25 cellular contexts compared by ENCODE assay signal in genomic region chr13:39809466-39809865, GRCh38.
DNase-seq lines count a peak whose midpoint lies in the region; ATAC-seq, FAIRE-seq and TF ChIP-seq lines count a peak whose summit lies in the region.
"Had no signal": no experiment of that assay in that cellular context is flagged by ENCODE, and none has a peak within 500 bp of the region (broad histone marks: within the 10 kb centered on the region; RNA-seq: fewer than 3 reads in every experiment).

No MANE protein-coding gene starts in this region.

- BruUV-seq in endothelial cell of umbilical vein (replicated peaks; lab: Mats Ljungman, UMichigan): no TSS peak

- TF ChIP-seq CTCF in endothelial cell of umbilical vein (IDR thresholded peaks at IDR 0.05; ENCODE audit: extremely low read depth in 1 of 2, insufficient read depth in 1 of 2, low read depth in 1 of 2, low read length in 2 of 2) (no peak), WTC11 (IDR thresholded peaks at IDR 0.05) (no peak), heart left ventricle (IDR thresholded peaks at IDR 0.05) (no peak)

- no peaks in the 10 kb centered on the region for H3K27me3 Mint-ChIP-seq in WTC11 (ENCODE audit: low read depth)
- H3K27me3 Mint-ChIP-seq: CD4-positive, CD25-positive, alpha-beta regulatory T cell had no signal

- H2AFZ ChIP-seq in endothelial cell of umbilical vein (ENCODE audit: low read depth, low read length) (no peak overlapping the region), trophoblast cell (ENCODE audit: insufficient read depth, low read length, poor library complexity) (no peak overlapping the region)

- H3K4me2 ChIP-seq in BLaER1: peak overlapping the region; percentile 1; the same call in 1 of the 2 replicates
- no peak overlapping the region for H3K4me2 ChIP-seq in endothelial cell of umbilical vein (ENCODE audit: insufficient read depth, low read length)
- no peak overlapping the region for H3K4me2 ChIP-seq in trophoblast cell (ENCODE audit: low read length)
- H3K4me2 ChIP-seq: A549 had no signal

- intact Hi-C loops in endothelial cell of umbilical vein (cut with micrococcal nuclease): no loop called here
- intact Hi-C loops in heart left ventricle (cut with DNase I): no loop called here

- ATAC-seq in WTC11: no peak
- ATAC-seq in heart left ventricle: no peak
- no peak for ATAC-seq in HG03280 (IDR thresholded peaks at IDR 0.05; ENCODE audit: unreplicated experiment)
- ATAC-seq: A549 had no signal

- H3K4me3 Mint-ChIP-seq in WTC11: no peak overlapping the region
- H3K4me3 Mint-ChIP-seq: B cell; CD14-positive monocyte; CD4-positive, alpha-beta memory T cell; CD4-positive, CD25-positive, alpha-beta regulatory T cell; CD8-positive, alpha-beta memory T cell had no signal

- FAIRE-seq in endothelial cell of umbilical vein (lab: Jason Lieb, UNC): no peak
- FAIRE-seq: A549, D721Med, G401.6, GM12891, GM19239 had no signal

- no peaks in the 10 kb centered on the region for H3K9me3 ChIP-seq in BLaER1
- no peaks in the 10 kb centered on the region for H3K9me3 ChIP-seq in endothelial cell of umbilical vein (replicated peaks; ENCODE audit: control insufficient read depth, insufficient read depth, low read length)
- H3K9me3 ChIP-seq in trophoblast cell (ENCODE audit: insufficient read depth, low read depth, low read length): no peaks in the 10 kb centered on the region
- no peaks in the 10 kb centered on the region for H3K9me3 ChIP-seq in heart left ventricle
- H3K9me3 ChIP-seq: A549, Caco-2 had no signal

- POLR2A ChIA-PET in endothelial cell of umbilical vein (lab: Charles Lee) (interaction anchor here (0.6 kb wide), 1 partner anchor 651 kb away, joined by 3 read pairs; no protein-coding TSS in a partner anchor), WTC11 (lab: Charles Lee) (interaction anchor here (0.7 kb wide), 1 partner anchor 540 kb away, joined by 6 read pairs; no protein-coding TSS in a partner anchor)

- peaks cover 5% of the 10 kb centered on the region; the same call in 1 of the 2 replicates for H3K9me3 Mint-ChIP-seq in WTC11
- H3K9me3 Mint-ChIP-seq: CD4-positive, CD25-positive, alpha-beta regulatory T cell; CD8-positive, alpha-beta memory T cell had no signal

- peaks cover 26% of the 10 kb centered on the region for H3K4me1 Mint-ChIP-seq in WTC11
- H3K4me1 Mint-ChIP-seq: B cell; CD8-positive, alpha-beta memory T cell had no signal

- no peak overlapping the region for H3K23ac ChIP-seq in trophoblast cell (ENCODE audit: low read length)

- H3K4me3 ChIP-seq in BLaER1 (no peak overlapping the region), endothelial cell of umbilical vein (replicated peaks in 1 of 3; ENCODE audit: insufficient read depth in 1 of 3, low read depth in 1 of 3, low read length in 3 of 3) (no peak overlapping the region), trophoblast cell (ENCODE audit: low read depth, low read length) (no peak overlapping the region), heart left ventricle (no peak overlapping the region)
- H3K4me3 ChIP-seq: A549 had no signal

- no peaks in the 10 kb centered on the region for H3K9me1 ChIP-seq in endothelial cell of umbilical vein (replicated peaks; ENCODE audit: control insufficient read depth, extremely low read depth, insufficient read depth, low read length)

- H4K20me1 ChIP-seq in BLaER1 (no peaks in the 10 kb centered on the region), endothelial cell of umbilical vein (replicated peaks; ENCODE audit: control insufficient read depth, extremely low read depth, insufficient read depth, low read length) (no peaks in the 10 kb centered on the region)

- H4K8ac ChIP-seq in trophoblast cell (ENCODE audit: low read depth, low read length): no peak overlapping the region

- H3K27me3 ChIP-seq in BLaER1 (no peaks in the 10 kb centered on the region), endothelial cell of umbilical vein (ENCODE audit: control insufficient read depth in 2 of 2, insufficient read depth in 2 of 2, low read length in 2 of 2) (no peaks in the 10 kb centered on the region), trophoblast cell (ENCODE audit: insufficient read depth, low read length) (no peaks in the 10 kb centered on the region), heart left ventricle (no peaks in the 10 kb centered on the region)

- H3K4me1 ChIP-seq in BLaER1 (peaks cover 12% of the 10 kb centered on the region; the same call in 1 of the 2 replicates), endothelial cell of umbilical vein (ENCODE audit: control insufficient read depth, extremely low read depth, insufficient read depth, low read length) (no peaks in the 10 kb centered on the region), trophoblast cell (ENCODE audit: control insufficient read depth in 1 of 2, insufficient read depth in 2 of 2, low read length in 2 of 2) (peaks cover 0 to 3% of the 10 kb centered on the region in 2 experiments), heart left ventricle (no peaks in the 10 kb centered on the region)
- H3K4me1 ChIP-seq: A549, Caco-2 had no signal

- no peak overlapping the region for H2BK5ac ChIP-seq in trophoblast cell (ENCODE audit: low read depth, low read length, poor library complexity)

- H3K36me3 ChIP-seq in BLaER1: no peaks in the 10 kb centered on the region
- no peaks in the 10 kb centered on the region for H3K36me3 ChIP-seq in endothelial cell of umbilical vein (ENCODE audit: control insufficient read depth in 2 of 2, extremely low read depth in 1 of 2, insufficient read depth in 2 of 2, low read length in 2 of 2)
- H3K36me3 ChIP-seq in trophoblast cell (ENCODE audit: control insufficient read depth in 1 of 2, insufficient read depth in 2 of 2, low read length in 2 of 2): no peaks in the 10 kb centered on the region
- H3K36me3 ChIP-seq in heart left ventricle: no peaks in the 10 kb centered on the region

- peak overlapping the region; percentile 21 for H4K91ac ChIP-seq in trophoblast cell (ENCODE audit: low read depth, low read length)

- no peak overlapping the region for H3K27ac Mint-ChIP-seq in WTC11
- H3K27ac Mint-ChIP-seq: B cell; CD4-positive, alpha-beta memory T cell; CD4-positive, CD25-positive, alpha-beta regulatory T cell; CD8-positive, alpha-beta memory T cell had no signal

- TF ChIP-seq POLR2A in endothelial cell of umbilical vein (IDR thresholded peaks at IDR 0.05; ENCODE audit: low read depth, low read length) (no peak), heart left ventricle (IDR thresholded peaks at IDR 0.05) (no peak)

- no peak overlapping the region for H3K4ac ChIP-seq in trophoblast cell (ENCODE audit: low read depth, low read length)

- H3K36me3 Mint-ChIP-seq in WTC11: no peaks in the 10 kb centered on the region
- H3K36me3 Mint-ChIP-seq: CD14-positive monocyte; CD4-positive, alpha-beta memory T cell; CD4-positive, CD25-positive, alpha-beta regulatory T cell; CD8-positive, alpha-beta memory T cell had no signal

- peaks cover 2% of the 10 kb centered on the region for H3K79me1 ChIP-seq in trophoblast cell (ENCODE audit: low read length)

- H2BK120ac ChIP-seq in trophoblast cell (ENCODE audit: insufficient read depth, low read length, poor library complexity): peak overlapping the region; percentile 48

- peak; percentile 45 to 50 for DNase-seq in dermis microvascular lymphatic vessel endothelial cell (ENCODE audit: low read depth in 2 of 2)
- DNase-seq in endothelial cell of umbilical vein (ENCODE audit: low read depth, low spot score): peak; percentile 40
- DNase-seq in trophoblast cell: no peak
- no peak for DNase-seq in WTC11 (ENCODE audit: low spot score)
- DNase-seq in stimulated activated CD4-positive, alpha-beta T cell treated with anti-CD3 and anti-CD28 coated beads, Interleukin-4, amount 100 ng/mL, for 1 hour: no peak
- no peak for DNase-seq in heart left ventricle
- DNase-seq: AML-193; C1 segment of cervical spinal cord; Caco-2; Calu3; CD4-positive, alpha-beta memory T cell; CD4-positive, CD25-positive, alpha-beta regulatory T cell; CD8-positive, alpha-beta memory T cell; DMS79 treated with DMSO at 0.1 percent for 48 hours; GF-D8 had no signal

- dilution Hi-C loops in endothelial cell of umbilical vein (cut with MboI; ENCODE audit: extremely low pct_ligation_motif_present, low sequenced_read_pairs): no loop called here

- H4K12ac ChIP-seq in trophoblast cell (ENCODE audit: low read depth, low read length): no peak overlapping the region

- H3K27ac ChIP-seq in BLaER1 (no peak overlapping the region), endothelial cell of umbilical vein (ENCODE audit: insufficient read depth, low read depth, low read length) (no peak overlapping the region), trophoblast cell (ENCODE audit: low read depth, low read length) (no peak overlapping the region), heart left ventricle (no peak overlapping the region)
- H3K27ac ChIP-seq: 22Rv1, A549 had no signal

- WGBS in trophoblast cell (ENCODE audit: extremely low coverage, insufficient coverage, insufficient read length): no CpG with 5 or more reads among the region's 1 CpG
- 81 to 91% (median 88%) methylated on average over 1 of the region's 1 CpG for WGBS in heart left ventricle, 4 donors

- peak overlapping the region; percentile 85 for H2BK12ac ChIP-seq in trophoblast cell (ENCODE audit: low read length)

- no peak overlapping the region for H3K14ac ChIP-seq in trophoblast cell (ENCODE audit: low read length)

- H3K79me2 ChIP-seq in endothelial cell of umbilical vein (ENCODE audit: control insufficient read depth, insufficient read depth, low read length): no peaks in the 10 kb centered on the region
- H3K79me2 ChIP-seq in trophoblast cell (ENCODE audit: control insufficient read depth, insufficient read depth, low read length, poor library complexity): no peaks in the 10 kb centered on the region

- CTCF ChIA-PET in endothelial cell of umbilical vein (lab: Charles Lee) (no interaction called here), WTC11 (lab: Charles Lee) (no interaction called here)

- H3K9ac ChIP-seq in BLaER1 (no peak overlapping the region), endothelial cell of umbilical vein (replicated peaks; ENCODE audit: extremely low read depth, insufficient read depth, low read length) (no peak overlapping the region), trophoblast cell (ENCODE audit: low read length) (no peak overlapping the region)

- peak overlapping the region; percentile 49 for H2AK5ac ChIP-seq in trophoblast cell (ENCODE audit: low read length)

- no peak overlapping the region for H3K18ac ChIP-seq in trophoblast cell (ENCODE audit: low read length)

TF ChIP-seq in endothelial cell of umbilical vein, 7 proteins besides CTCF, POLR2A, EP300 and RAD21 (continues in another document):
- no peak for TF ChIP-seq MAX (IDR thresholded peaks at IDR 0.05; ENCODE audit: insufficient read depth, insufficient read length)

TF ChIP-seq in WTC11, 78 proteins besides CTCF, POLR2A, EP300 and RAD21 (continues in another document):
- no peak for TF ChIP-seq ZBTB43 (CRISPR knock-in tag; IDR thresholded peaks at IDR 0.05)

Comparison
In these comparisons a context has a peak if more than half of its experiments do, and no peak if none do; other contexts are left out.
1. DNase-seq: peak in dermis microvascular lymphatic vessel endothelial cell (2 of 2) and endothelial cell of umbilical vein (single experiment); none in trophoblast cell (0 of 2), WTC11 (single experiment), stimulated activated CD4-positive, alpha-beta T cell treated with anti-CD3 and anti-CD28 coated beads, Interleukin-4, amount 100 ng/mL, for 1 hour (single experiment) and heart left ventricle (0 of 5).